ENCODE assay signal across 18 cellular contexts in the genomic region with DNA sequence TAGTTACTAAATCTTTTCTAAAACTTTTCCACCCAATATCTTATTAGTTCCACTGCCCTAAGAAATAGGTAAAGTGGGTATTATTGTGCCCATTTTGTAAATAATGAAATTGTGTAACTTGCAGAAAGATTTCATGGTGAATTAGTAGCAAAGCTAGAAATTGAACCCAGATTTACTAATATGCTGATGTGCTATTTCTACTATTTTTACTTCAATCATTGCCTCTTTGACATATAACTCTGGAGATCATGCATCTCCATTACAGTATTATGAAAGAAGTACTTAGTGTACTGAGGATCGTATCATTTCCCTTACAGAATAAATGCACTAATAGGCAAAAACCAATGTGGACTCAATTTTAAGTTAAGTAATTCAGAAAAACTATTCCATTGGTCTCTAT.
DNase-seq lines count a peak whose midpoint lies in the region; FAIRE-seq and TF ChIP-seq lines count a peak whose summit lies in the region.
"Had no signal": no experiment of that assay in that cellular context is flagged by ENCODE, and none has a peak within 500 bp of the region (broad histone marks: within the 10 kb centered on the region; RNA-seq: fewer than 3 reads in every experiment).

No MANE protein-coding gene starts in this region.

- H2BK12ac ChIP-seq in mesenchymal stem cell (ENCODE audit: low read length in 2 of 2), result no peak overlapping the region

- TF ChIP-seq CTCF in cardiac muscle cell (IDR thresholded peaks at IDR 0.05; ENCODE audit: low read depth, low read length) (no peak), right atrium auricular region (IDR thresholded peaks at IDR 0.05) (no peak), astrocyte (IDR thresholded peaks at IDR 0.05; ENCODE audit: insufficient read depth, low read depth, low read length) (no peak)

- H3K4ac ChIP-seq in mesenchymal stem cell (ENCODE audit: low read depth in 1 of 2, low read length in 2 of 2), result no peak overlapping the region

- no CpG with 5 or more reads among the region's 1 CpG for whole genome bisulfite sequencing in mesenchymal stem cell

- H3K27me3 ChIP-seq in cardiac muscle cell (no peaks in the 10 kb centered on the region), right atrium auricular region (no peaks in the 10 kb centered on the region), astrocyte (ENCODE audit: insufficient read depth, low read length) (no peaks in the 10 kb centered on the region), mesenchymal stem cell (ENCODE audit: control insufficient read depth in 1 of 2, insufficient read depth in 1 of 2, low read length in 2 of 2) (no peaks in the 10 kb centered on the region)
- H3K27me3 ChIP-seq: BLaER1 treated with 17β-estradiol and CSF1 and Interleukin-3, amounts not matched to agents 10 nM and 100 nM had no signal

- no peak overlapping the region for H2BK120ac ChIP-seq in mesenchymal stem cell (ENCODE audit: low read depth, low read length)

- H3K4me1 ChIP-seq in cardiac muscle cell (ENCODE audit: low read depth) (peaks cover 7% of the 10 kb centered on the region), right atrium auricular region (no peaks in the 10 kb centered on the region), astrocyte (ENCODE audit: insufficient read depth, low read length) (peaks cover 11% of the 10 kb centered on the region), mesenchymal stem cell (ENCODE audit: control insufficient read depth, insufficient read depth, low read depth, low read length) (no peaks in the 10 kb centered on the region)

- no peaks in the 10 kb centered on the region for H3K9me3 ChIP-seq in cardiac muscle cell (ENCODE audit: low read depth)
- no peaks in the 10 kb centered on the region for H3K9me3 ChIP-seq in right atrium auricular region
- no peaks in the 10 kb centered on the region for H3K9me3 ChIP-seq in astrocyte (ENCODE audit: insufficient read depth, low read depth, low read length)
- no peaks in the 10 kb centered on the region for H3K9me3 ChIP-seq in mesenchymal stem cell (ENCODE audit: control insufficient read depth, low read length)

- no peak overlapping the region for H2AK5ac ChIP-seq in mesenchymal stem cell (ENCODE audit: low read length, severe bottlenecking)

- H3K14ac ChIP-seq in mesenchymal stem cell (ENCODE audit: low read length in 2 of 2), result no peak overlapping the region

- no peak overlapping the region for H3K23ac ChIP-seq in mesenchymal stem cell (ENCODE audit: low read length in 2 of 2)

- FAIRE-seq in astrocyte (lab: Jason Lieb, UNC) (peak; percentile 5), GM12891 (lab: Jason Lieb, UNC) (no peak)
- FAIRE-seq: G401.6, GM12892, GM18507, HepG2 had no signal

- DNase-seq in cardiac muscle cell (ENCODE audit: low read depth in 1 of 2, low spot score in 1 of 2) (no peak), right atrium auricular region (ENCODE audit: low spot score) (no peak), astrocyte (ENCODE audit: low read depth) (no peak), mesenchymal stem cell (no peak), GM12891 (ENCODE audit: insufficient read length, low spot score) (no peak), 8988T (no peak)
- DNase-seq in stimulated activated CD4-positive, alpha-beta T cell treated with anti-CD3 and anti-CD28 coated beads, Interleukin-4, amount 100 ng/mL, for 24 hours, result no peak
- no peak for DNase-seq in stimulated activated naive CD4-positive, alpha-beta T cell (lab: John Stamatoyannopoulos, UW)
- DNase-seq: CD8-positive, alpha-beta T cell; GOT3; H7 had no signal

- no peak overlapping the region for H4K91ac ChIP-seq in mesenchymal stem cell (ENCODE audit: low read length)

- H2AFZ ChIP-seq in astrocyte (ENCODE audit: low read depth, low read length), result no peak overlapping the region
- no peak overlapping the region for H2AFZ ChIP-seq in mesenchymal stem cell (ENCODE audit: low read depth, low read length)

- peaks cover 20% of the 10 kb centered on the region for H3K4me1 Mint-ChIP-seq in astrocyte (ENCODE audit: low read depth, unreplicated experiment)
- H3K4me1 Mint-ChIP-seq: B cell had no signal

- peaks cover 6% of the 10 kb centered on the region for H3K9me3 Mint-ChIP-seq in astrocyte (ENCODE audit: unreplicated experiment)

- H3K9ac ChIP-seq in astrocyte (ENCODE audit: low read length) (no peak overlapping the region), mesenchymal stem cell (ENCODE audit: low read length) (peak overlapping the region; percentile 45)
- H3K9ac ChIP-seq: BLaER1 treated with 17β-estradiol and CSF1 and Interleukin-3, amounts not matched to agents 10 nM and 100 nM had no signal

- H2BK5ac ChIP-seq in mesenchymal stem cell (ENCODE audit: low read depth, low read length, poor library complexity, severe bottlenecking), result no peak overlapping the region

- no peak overlapping the region for H3K27ac Mint-ChIP-seq in astrocyte (ENCODE audit: unreplicated experiment)
- H3K27ac Mint-ChIP-seq: B cell; CD8-positive, alpha-beta T cell had no signal

- H3K4me2 ChIP-seq in astrocyte (ENCODE audit: low read length), result peak overlapping the region; percentile 36
- no peak overlapping the region for H3K4me2 ChIP-seq in mesenchymal stem cell (ENCODE audit: low read length, poor library complexity, severe bottlenecking)

- H4K20me1 ChIP-seq in astrocyte (ENCODE audit: insufficient read depth, low read length), result peaks cover 9% of the 10 kb centered on the region
- H4K20me1 ChIP-seq: BLaER1 treated with 17β-estradiol and CSF1 and Interleukin-3, amounts not matched to agents 10 nM and 100 nM had no signal

- H3K36me3 ChIP-seq in cardiac muscle cell (no peaks in the 10 kb centered on the region), right atrium auricular region (no peaks in the 10 kb centered on the region), astrocyte (ENCODE audit: insufficient read depth, low read length) (no peaks in the 10 kb centered on the region), mesenchymal stem cell (ENCODE audit: control insufficient read depth in 1 of 2, insufficient read depth in 2 of 2, low read depth in 1 of 2, low read length in 2 of 2) (peaks cover 7 to 11% of the 10 kb centered on the region in 2 experiments)

- no peak for TF ChIP-seq POLR2A in GM12891 (IDR thresholded peaks at IDR 0.05; ENCODE audit: low read depth, low read length)

- H3K79me1 ChIP-seq in mesenchymal stem cell (replicated peaks; ENCODE audit: low read length, poor library complexity, severe bottlenecking), result no peaks in the 10 kb centered on the region

- no peak overlapping the region for H3K4me3 Mint-ChIP-seq in astrocyte (ENCODE audit: unreplicated experiment)
- H3K4me3 Mint-ChIP-seq: B cell; CD8-positive, alpha-beta T cell had no signal

- H3K27me3 Mint-ChIP-seq in astrocyte (ENCODE audit: low read depth, unreplicated experiment), result no peaks in the 10 kb centered on the region
- H3K27me3 Mint-ChIP-seq: B cell had no signal

- H3K4me3 ChIP-seq in cardiac muscle cell (no peak overlapping the region), right atrium auricular region (no peak overlapping the region), astrocyte (ENCODE audit: insufficient read depth, low read depth, low read length) (no peak overlapping the region), mesenchymal stem cell (ENCODE audit: insufficient read depth in 1 of 2, low read depth in 1 of 2, low read length in 2 of 2) (no peak overlapping the region)
- H3K4me3 ChIP-seq: BLaER1 treated with 17β-estradiol and CSF1 and Interleukin-3, amounts not matched to agents 10 nM and 100 nM had no signal

- peak overlapping the region; percentile 27 for H3K27ac ChIP-seq in cardiac muscle cell
- no peak overlapping the region for H3K27ac ChIP-seq in right atrium auricular region
- H3K27ac ChIP-seq in astrocyte (ENCODE audit: low read depth, low read length), result no peak overlapping the region
- no peak overlapping the region for H3K27ac ChIP-seq in mesenchymal stem cell (ENCODE audit: low read length, poor library complexity, severe bottlenecking)
- H3K27ac ChIP-seq: 22Rv1; BLaER1 treated with 17β-estradiol and CSF1 and Interleukin-3, amounts not matched to agents 10 nM and 100 nM had no signal

- H3K79me2 ChIP-seq in astrocyte (ENCODE audit: insufficient read depth, low read length), result no peaks in the 10 kb centered on the region

- H3K18ac ChIP-seq in mesenchymal stem cell (ENCODE audit: low read depth in 1 of 2, low read length in 2 of 2), result no peak overlapping the region

- no peak overlapping the region for H2BK15ac ChIP-seq in mesenchymal stem cell (ENCODE audit: low read depth, poor library complexity, severe bottlenecking)

- peaks cover 11% of the 10 kb centered on the region for H3K36me3 Mint-ChIP-seq in astrocyte (ENCODE audit: low read depth, unreplicated experiment)

- no peak overlapping the region for H4K8ac ChIP-seq in mesenchymal stem cell (ENCODE audit: low read length)

TF ChIP-seq in GM12891, 5 proteins besides CTCF, POLR2A, EP300 and RAD21:
- no peak for TF ChIP-seq SPI1 (IDR thresholded peaks at IDR 0.05; ENCODE audit: low read depth, low read length)
- TF ChIP-seq POLR2AphosphoS5 (IDR thresholded peaks at IDR 0.05; ENCODE audit: low read depth, low read length), result no peak
- no peak for TF ChIP-seq POU2F2 (IDR thresholded peaks at IDR 0.05; ENCODE audit: low read depth, low read length)
- TF ChIP-seq PAX5 (IDR thresholded peaks at IDR 0.05; ENCODE audit: insufficient read depth, low read length, severe bottlenecking), result no peak
- TF ChIP-seq TAF1 (IDR thresholded peaks at IDR 0.05; ENCODE audit: low read depth, low read length), result no peak
TF ChIP-seq in GM12891: peak in this region for 0.
